21 cellular contexts compared by ENCODE assay signal in the genomic region with DNA sequence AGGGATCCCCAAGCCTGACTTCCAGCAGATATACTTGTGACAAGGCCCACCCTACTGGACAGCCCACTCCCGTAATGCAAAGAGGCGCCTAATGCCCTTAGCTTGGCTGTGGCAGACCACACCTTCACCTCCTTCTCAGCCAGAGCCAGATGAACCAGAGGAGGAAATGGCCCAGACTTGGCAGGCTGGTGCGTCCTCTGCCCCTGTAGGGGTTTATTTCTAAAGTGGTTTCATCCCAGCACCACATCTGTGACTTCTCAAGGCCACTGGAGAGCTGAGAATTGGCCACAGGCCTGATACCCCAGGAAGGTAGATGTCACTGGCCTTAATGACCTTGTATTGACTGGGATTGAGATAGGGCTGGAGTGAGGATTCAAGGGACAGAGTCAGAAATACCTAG. TPM values are rescaled to one million over a fixed set of nuclear protein-coding genes. Genes with fewer than 3 reads are reported as not detected.
DNase-seq lines count a peak whose midpoint lies in the region; ATAC-seq and TF ChIP-seq lines count a peak whose summit lies in the region.
"Had no signal": no experiment of that assay in that cellular context is flagged by ENCODE, and none has a peak within 500 bp of the region (broad histone marks: within the 10 kb centered on the region; RNA-seq: fewer than 3 reads in every experiment).

No MANE protein-coding gene starts in this region.

- CTCF ChIA-PET in activated CD4-positive, alpha-beta T cell treated with anti-CD3 and anti-CD28 coated beads, Interleukin-2, amount 10 ng/mL, durations not matched to agents 7 days and 5 days (lab: Charles Lee) = no interaction called here

- H3K36me3 ChIP-seq in GM23338 (ENCODE audit: insufficient read depth) = no peaks in the 10 kb centered on the region
- H3K36me3 ChIP-seq in iPS-20b (ENCODE audit: insufficient read depth, low read depth, low read length) = no peaks in the 10 kb centered on the region
- H3K36me3 ChIP-seq in rectal smooth muscle tissue (ENCODE audit: control insufficient read depth, insufficient read depth, low read length) = no peaks in the 10 kb centered on the region
- H3K36me3 ChIP-seq: HAP-1 had no signal

- H3F3A ChIP-seq in GM23338 (replicated peaks; ENCODE audit: low read depth) = no peaks in the 10 kb centered on the region

- H3K79me2 ChIP-seq in GM23338 (replicated peaks; ENCODE audit: insufficient read depth) = no peaks in the 10 kb centered on the region

- POLR2A ChIA-PET in activated CD4-positive, alpha-beta T cell treated with anti-CD3 and anti-CD28 coated beads, Interleukin-2, amount 10 ng/mL, durations not matched to agents 7 days and 5 days (lab: Charles Lee) = no interaction called here

- peaks cover 14% of the 10 kb centered on the region for H3K27me3 Mint-ChIP-seq in GM23338 (ENCODE audit: insufficient read depth, low read depth, poor library complexity)
- peaks cover 19% of the 10 kb centered on the region for H3K27me3 Mint-ChIP-seq in activated CD4-positive, alpha-beta T cell treated with anti-CD3 and anti-CD28 coated beads, Interleukin-2, amount 10 ng/mL, durations not matched to agents 7 days and 5 days

- no peaks in the 10 kb centered on the region for H4K20me1 ChIP-seq in GM23338 (replicated peaks; ENCODE audit: insufficient read depth)

- peaks cover 48% of the 10 kb centered on the region for H3K4me1 Mint-ChIP-seq in GM23338
- peaks cover 12% of the 10 kb centered on the region for H3K4me1 Mint-ChIP-seq in activated CD4-positive, alpha-beta T cell treated with anti-CD3 and anti-CD28 coated beads, Interleukin-2, amount 10 ng/mL, durations not matched to agents 7 days and 5 days

- H3K4me2 ChIP-seq in GM23338 = peak overlapping the region; percentile 25; the same call in 1 of the 2 replicates
- H3K4me2 ChIP-seq: KMS-11 had no signal

- no peak for DNase-seq in GM23338 (ENCODE audit: low spot score)
- DNase-seq in RPMI7951 (ENCODE audit: low read depth) = peak; percentile 66
- DNase-seq in SW480 (ENCODE audit: low spot score) = no peak
- DNase-seq in activated CD4-positive, alpha-beta T cell treated with anti-CD3 and anti-CD28 coated beads, Interleukin-2, amount 10 ng/mL, durations not matched to agents 7 days and 5 days = no peak
- no peak for DNase-seq in C1 segment of cervical spinal cord (lab: John Stamatoyannopoulos, UW)
- DNase-seq: activated naive CD8-positive, alpha-beta T cell treated with anti-CD3 and anti-CD28 coated beads for 36 hours; body of pancreas; NCI-H2081 treated with DMSO at 0.1 percent for 48 hours; NCI-H524 treated with DMSO at 0.1 percent for 48 hours; SIG-M5; stimulated activated naive CD4-positive, alpha-beta T cell treated with Interleukin-2 at 50 U/mL for 16 hours; T-helper 2 cell had no signal

- H3K4me3 ChIP-seq in GM23338 (no peak overlapping the region), iPS-20b (ENCODE audit: low read length) (peak overlapping the region; percentile 7; the same call in 1 of the 2 replicates), rectal smooth muscle tissue (ENCODE audit: low read length) (no peak overlapping the region)
- H3K4me3 ChIP-seq: body of pancreas, HAP-1 had no signal

- H3K27ac Mint-ChIP-seq in GM23338 = no peak overlapping the region
- no peak overlapping the region for H3K27ac Mint-ChIP-seq in activated CD4-positive, alpha-beta T cell treated with anti-CD3 and anti-CD28 coated beads, Interleukin-2, amount 10 ng/mL, durations not matched to agents 7 days and 5 days
- H3K27ac Mint-ChIP-seq: WTC11 had no signal

- no peaks in the 10 kb centered on the region for H3K9me3 ChIP-seq in iPS-20b (ENCODE audit: insufficient read depth, low read depth, low read length)
- H3K9me3 ChIP-seq: body of pancreas, HAP-1 had no signal

- H3K4me1 ChIP-seq in GM23338 (ENCODE audit: insufficient read depth) = peaks cover 32% of the 10 kb centered on the region
- peaks cover 31% of the 10 kb centered on the region for H3K4me1 ChIP-seq in iPS-20b (ENCODE audit: insufficient read depth, low read length)
- H3K4me1 ChIP-seq in rectal smooth muscle tissue (ENCODE audit: control insufficient read depth, insufficient read depth, low read length) = peaks cover 27% of the 10 kb centered on the region
- H3K4me1 ChIP-seq: body of pancreas had no signal

- H3K27me3 ChIP-seq in GM23338 (ENCODE audit: insufficient read depth) (no peaks in the 10 kb centered on the region), iPS-20b (ENCODE audit: insufficient read depth, low read length) (no peaks in the 10 kb centered on the region), rectal smooth muscle tissue (ENCODE audit: control insufficient read depth, insufficient read depth, low read length) (no peaks in the 10 kb centered on the region)
- H3K27me3 ChIP-seq: body of pancreas had no signal

- ATAC-seq in GM23338 = no peak; the same call in 2 of the 3 replicates
- ATAC-seq in HG03108 (IDR thresholded peaks at IDR 0.05; ENCODE audit: unreplicated experiment) = no peak
- ATAC-seq: body of pancreas had no signal

- no peak overlapping the region for H3K4me3 Mint-ChIP-seq in GM23338
- no peak overlapping the region for H3K4me3 Mint-ChIP-seq in activated CD4-positive, alpha-beta T cell treated with anti-CD3 and anti-CD28 coated beads, Interleukin-2, amount 10 ng/mL, durations not matched to agents 7 days and 5 days
- H3K4me3 Mint-ChIP-seq: activated naive CD8-positive, alpha-beta T cell treated with anti-CD3 and anti-CD28 coated beads for 36 hours; activated T-helper 1 cell treated with anti-CD3 and anti-CD28 coated beads, Interleukin-12 subunit alpha, Interleukin-12 subunit beta, Interleukin-2, Interleukin-4 antibody, amounts not matched to agents 30 ng/mL and 10 ng/mL and 1 ng/mL, durations not matched to agents 14 hours and 24 hours and 36 hours; dendritic cell treated with granulocyte-macrophage colony-stimulating factor and Interleukin-4, amounts not matched to agents 40 ng/mL and 50 ng/mL, for 4 days; WTC11 had no signal

- peak overlapping the region; percentile 33; the same call in 1 of the 2 replicates for H2AFZ ChIP-seq in GM23338

- no peaks in the 10 kb centered on the region for H3K36me3 Mint-ChIP-seq in GM23338 (ENCODE audit: low read depth)
- H3K36me3 Mint-ChIP-seq in activated CD4-positive, alpha-beta T cell treated with anti-CD3 and anti-CD28 coated beads, Interleukin-2, amount 10 ng/mL, durations not matched to agents 7 days and 5 days (ENCODE audit: low read depth) = no peaks in the 10 kb centered on the region
- H3K36me3 Mint-ChIP-seq: activated naive CD8-positive, alpha-beta T cell treated with anti-CD3 and anti-CD28 coated beads for 36 hours; WTC11 had no signal

- no peaks in the 10 kb centered on the region for H3K9me2 ChIP-seq in GM23338 (ENCODE audit: insufficient read depth)

- TF ChIP-seq CTCF in GM23338 (conservative IDR thresholded peaks at IDR 0.05; ENCODE audit: low read depth in 2 of 2) = no peak

- H3K9me3 Mint-ChIP-seq in GM23338 = no peaks in the 10 kb centered on the region; the same call in 2 of the 3 replicates
- H3K9me3 Mint-ChIP-seq in activated CD4-positive, alpha-beta T cell treated with anti-CD3 and anti-CD28 coated beads, Interleukin-2, amount 10 ng/mL, durations not matched to agents 7 days and 5 days = no peaks in the 10 kb centered on the region
- H3K9me3 Mint-ChIP-seq: activated naive CD8-positive, alpha-beta T cell treated with anti-CD3 and anti-CD28 coated beads for 36 hours; activated T-helper 1 cell treated with anti-CD3 and anti-CD28 coated beads, Interleukin-12 subunit alpha, Interleukin-12 subunit beta, Interleukin-2, Interleukin-4 antibody, amounts not matched to agents 30 ng/mL and 10 ng/mL and 1 ng/mL, durations not matched to agents 14 hours and 24 hours and 36 hours; dendritic cell treated with granulocyte-macrophage colony-stimulating factor and Interleukin-4, amounts not matched to agents 40 ng/mL and 50 ng/mL, for 4 days; WTC11 had no signal

- peak overlapping the region; percentile 29; the same call in 1 of the 2 replicates for H3K9ac ChIP-seq in iPS-20b (ENCODE audit: low read depth, low read length)
- no peak overlapping the region for H3K9ac ChIP-seq in rectal smooth muscle tissue (ENCODE audit: low read length)
- H3K9ac ChIP-seq: KMS-11 had no signal

- no peak overlapping the region for H3K27ac ChIP-seq in GM23338 (ENCODE audit: low read depth)
- no peak overlapping the region for H3K27ac ChIP-seq in iPS-20b (ENCODE audit: low read length)
- H3K27ac ChIP-seq in rectal smooth muscle tissue (ENCODE audit: low read depth, low read length) = peak overlapping the region; percentile 53
- H3K27ac ChIP-seq: body of pancreas, KMS-11 had no signal

TF ChIP-seq in GM23338, 12 proteins besides CTCF, POLR2A, EP300 and RAD21 (continues in another document):
- TF ChIP-seq, protein P1, sequence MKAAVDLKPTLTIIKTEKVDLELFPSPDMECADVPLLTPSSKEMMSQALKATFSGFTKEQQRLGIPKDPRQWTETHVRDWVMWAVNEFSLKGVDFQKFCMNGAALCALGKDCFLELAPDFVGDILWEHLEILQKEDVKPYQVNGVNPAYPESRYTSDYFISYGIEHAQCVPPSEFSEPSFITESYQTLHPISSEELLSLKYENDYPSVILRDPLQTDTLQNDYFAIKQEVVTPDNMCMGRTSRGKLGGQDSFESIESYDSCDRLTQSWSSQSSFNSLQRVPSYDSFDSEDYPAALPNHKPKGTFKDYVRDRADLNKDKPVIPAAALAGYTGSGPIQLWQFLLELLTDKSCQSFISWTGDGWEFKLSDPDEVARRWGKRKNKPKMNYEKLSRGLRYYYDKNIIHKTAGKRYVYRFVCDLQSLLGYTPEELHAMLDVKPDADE (IDR thresholded peaks at IDR 0.05) = no peak

RNA-seq across cellular contexts. Expression of a gene that starts 29.5 kb away (rescaled TPM):
- 3.0 and 4.1 TPM in 2 replicates for total RNA-seq in GM23338 (2014; rRNA removed; shearing (Covaris generic))
- polyA plus RNA-seq in GM23338 (2016; fragmentation: Nextera tagmentation; extraction: Ambion mirVana) = 2.1 and 3.2 TPM in 2 replicates
- total RNA-seq in RPMI7951 (2014; rRNA removed; shearing (Covaris generic)) = 9.6 and 17.3 TPM in 2 replicates
- total RNA-seq in activated CD4-positive, alpha-beta T cell treated with anti-CD3 and anti-CD28 coated beads, Interleukin-2, amount 10 ng/mL, durations not matched to agents 7 days and 5 days = not detected
- total RNA-seq: lung microvascular endothelial cell had no signal
